In the genomic region with DNA sequence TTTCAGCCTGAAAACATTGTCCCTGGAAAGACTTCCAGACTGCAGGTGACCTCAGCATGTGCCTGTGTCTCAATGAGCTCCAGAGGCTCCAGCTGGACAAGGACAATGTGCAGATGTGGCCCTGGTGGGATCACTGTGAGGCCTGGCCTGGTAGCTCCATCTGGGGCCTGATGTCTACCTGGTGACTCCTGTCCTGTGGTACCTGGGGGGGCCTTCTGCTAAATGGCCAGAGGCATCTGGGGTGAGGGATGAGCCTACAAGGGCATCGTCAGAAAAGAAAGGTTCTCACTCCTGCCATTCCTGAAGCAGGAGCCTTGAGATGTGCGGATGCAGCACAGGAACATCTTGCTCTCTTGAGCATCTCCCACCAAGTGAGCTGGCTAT, we compare ENCODE assay signal across 6 cellular contexts.
DNase-seq lines count a peak whose midpoint lies in the region; ATAC-seq, FAIRE-seq and TF ChIP-seq lines count a peak whose summit lies in the region.
"Not testable (repeated sequence)": the region's sequence is repeated elsewhere in the genome, so short reads cannot be mapped to it uniquely, and the experiment has no call there.

No MANE protein-coding gene starts in this region.

- H3K9me3 ChIP-seq in Karpas-422 (ENCODE audit: low read length); kidney (ENCODE audit: control insufficient read depth in 1 of 2, low read length in 2 of 2); upper lobe of right lung: not testable (repeated sequence)

- not testable (repeated sequence) for H3K4me2 ChIP-seq in Karpas-422 (ENCODE audit: low read depth, low read length, poor library complexity, severe bottlenecking)

- not testable (repeated sequence) for H3K27me3 ChIP-seq in Karpas-422 (ENCODE audit: low read length); upper lobe of right lung

- not testable (repeated sequence) for H3K4me1 ChIP-seq in Karpas-422 (ENCODE audit: low read length); kidney (ENCODE audit: control insufficient read depth in 1 of 2, insufficient read depth in 1 of 2, low read depth in 1 of 2, low read length in 2 of 2); upper lobe of right lung

- H3K9me2 ChIP-seq in Karpas-422 (replicated peaks; ENCODE audit: insufficient read depth, low read length): not testable (repeated sequence)

- H3K79me2 ChIP-seq in Karpas-422 (ENCODE audit: low read length): not testable (repeated sequence)

- H3K27ac ChIP-seq in Karpas-422 (ENCODE audit: low read length); coronary artery; kidney (ENCODE audit: low read depth in 2 of 2, low read length in 2 of 2); upper lobe of right lung: not testable (repeated sequence)

- ATAC-seq in Right ventricle myocardium inferior, upper lobe of right lung: not testable (repeated sequence)

- intact Hi-C loops in Right ventricle myocardium inferior (cut with DNase I); kidney (cut with DNase I); posterior vena cava (cut with DNase I); upper lobe of right lung (cut with DNase I): not testable (repeated sequence)

- H4K20me1 ChIP-seq in Karpas-422 (ENCODE audit: insufficient read depth, low read depth, low read length): not testable (repeated sequence)

- not testable (repeated sequence) for FAIRE-seq in kidney (lab: Jason Lieb, UNC)

- DNase-seq in Karpas-422: peak; percentile 16
- peak; percentile 73 for DNase-seq in coronary artery (ENCODE audit: low spot score)
- peak; percentile 45 for DNase-seq in Right ventricle myocardium inferior (ENCODE audit: missing footprints)
- DNase-seq in kidney: peak; percentile 64
- DNase-seq in posterior vena cava (ENCODE audit: low spot score): peak; percentile 78
- DNase-seq in upper lobe of right lung: peak; percentile 37

- not testable (repeated sequence) for H3K9ac ChIP-seq in Karpas-422 (ENCODE audit: low read length); kidney (ENCODE audit: low read length in 2 of 2)

- not testable (repeated sequence) for TF ChIP-seq CTCF in coronary artery (IDR thresholded peaks at IDR 0.05); kidney (IDR thresholded peaks at IDR 0.05; ENCODE audit: borderline replicate concordance, extremely low read depth, insufficient read depth); upper lobe of right lung (IDR thresholded peaks at IDR 0.05)

- H3K36me3 ChIP-seq in Karpas-422 (ENCODE audit: insufficient read depth, low read length); kidney (ENCODE audit: control insufficient read depth in 1 of 2, insufficient read depth in 2 of 2, low read length in 2 of 2); upper lobe of right lung: not testable (repeated sequence)

- not testable (repeated sequence) for H3K4me3 ChIP-seq in Karpas-422 (ENCODE audit: low read length); coronary artery; kidney (ENCODE audit: low read length in 2 of 2); upper lobe of right lung

- not testable (repeated sequence) for H2AFZ ChIP-seq in Karpas-422 (ENCODE audit: low read length)

Comparison
In these comparisons a context has a peak if more than half of its experiments do, and no peak if none do; other contexts are left out.
1. DNase-seq: peak in every context shown above with its lines; median percentile 78 in posterior vena cava; 73 in coronary artery; 64 in kidney; 45 in Right ventricle myocardium inferior; 37 in upper lobe of right lung; 16 in Karpas-422.